Comparison of ENCODE assay signal across 18 cellular contexts in the genomic region with DNA sequence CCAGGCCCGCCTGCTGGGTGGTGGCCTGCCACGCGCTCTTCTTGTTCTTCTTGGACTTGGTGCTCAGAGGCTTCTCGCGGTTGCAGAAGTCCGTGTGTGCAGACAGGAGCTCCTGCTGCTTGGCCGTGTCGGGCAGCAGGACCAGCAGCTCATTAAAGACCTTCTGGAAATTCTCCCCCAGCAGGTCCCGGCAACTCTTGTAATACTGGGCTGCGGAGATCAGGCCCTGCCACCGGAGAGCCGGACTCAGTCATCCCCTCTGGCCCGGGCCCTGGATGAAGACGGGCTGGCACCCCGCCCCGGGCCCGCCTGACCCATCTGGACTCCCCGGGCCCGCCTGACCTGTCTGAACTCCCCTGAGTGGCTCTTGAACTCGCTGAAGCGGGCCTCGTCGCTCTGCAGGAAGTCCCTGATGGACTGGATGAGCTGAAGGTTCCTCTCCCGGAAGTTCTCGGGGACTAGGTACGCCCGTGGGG. TPM values are rescaled to one million over a fixed set of nuclear protein-coding genes. Genes with fewer than 3 reads are reported as not detected.
"Had no signal": no experiment of that assay in that cellular context is flagged by ENCODE, and none has a peak within 500 bp of the region (broad histone marks: within the 10 kb centered on the region; RNA-seq: fewer than 3 reads in every experiment).

No MANE protein-coding gene starts in this region.

- H3K36me3 Mint-ChIP-seq: natural killer cell treated with Interleukin-12 subunit alpha and Interleukin-12 subunit beta and Interleukin-15 and Interleukin-18, amount 100 ng/mL, for 72 hours had no signal

- H3K4me3 ChIP-seq: right atrium auricular region, skin epidermis had no signal

- H3K9me3 ChIP-seq: right atrium auricular region had no signal

- ATAC-seq: activated CD8-positive, alpha-beta T cell treated with anti-CD3 and anti-CD28 coated beads for 36 hours; activated T-cell treated with anti-CD3 and anti-CD28 coated beads, Interleukin-2, amount 50 U/mL, for 72 hours; left ventricle myocardium superior; natural killer cell treated with Interleukin-12 subunit alpha and Interleukin-12 subunit beta and Interleukin-15 and Interleukin-18, amount 100 ng/mL, for 72 hours; T-helper 17 cell had no signal

- H3K27me3 Mint-ChIP-seq: activated CD8-positive, alpha-beta T cell treated with anti-CD3 and anti-CD28 coated beads for 36 hours; activated naive CD8-positive, alpha-beta T cell treated with anti-CD3 and anti-CD28 coated beads, Interleukin-2, amount 10 ng/mL, durations not matched to agents 7 days and 5 days; natural killer cell treated with Interleukin-12 subunit alpha and Interleukin-12 subunit beta and Interleukin-15 and Interleukin-18, amount 100 ng/mL, for 72 hours; T-helper 17 cell had no signal

- H3K9me3 Mint-ChIP-seq: activated CD8-positive, alpha-beta T cell treated with anti-CD3 and anti-CD28 coated beads for 36 hours; activated naive CD8-positive, alpha-beta T cell treated with anti-CD3 and anti-CD28 coated beads, Interleukin-2, amount 10 ng/mL, durations not matched to agents 7 days and 5 days; activated T-cell treated with anti-CD3 and anti-CD28 coated beads, Interleukin-2, amount 50 U/mL, for 72 hours; dendritic cell treated with granulocyte-macrophage colony-stimulating factor and Interleukin-4, amounts not matched to agents 40 ng/mL and 50 ng/mL, for 4 days; natural killer cell treated with Interleukin-12 subunit alpha and Interleukin-12 subunit beta and Interleukin-15 and Interleukin-18, amount 100 ng/mL, for 72 hours had no signal

- H3K27me3 ChIP-seq: right atrium auricular region had no signal

- H3K27ac ChIP-seq: right atrium auricular region had no signal

- H3K27ac Mint-ChIP-seq: activated CD8-positive, alpha-beta T cell treated with anti-CD3 and anti-CD28 coated beads for 36 hours; activated naive CD8-positive, alpha-beta T cell treated with anti-CD3 and anti-CD28 coated beads, Interleukin-2, amount 10 ng/mL, durations not matched to agents 7 days and 5 days; activated T-cell treated with anti-CD3 and anti-CD28 coated beads, Interleukin-2, amount 50 U/mL, for 72 hours; dendritic cell treated with granulocyte-macrophage colony-stimulating factor and Interleukin-4, amounts not matched to agents 40 ng/mL and 50 ng/mL, for 4 days; natural killer cell treated with Interleukin-12 subunit alpha and Interleukin-12 subunit beta and Interleukin-15 and Interleukin-18, amount 100 ng/mL, for 72 hours; T-helper 17 cell had no signal

- H3K4me3 Mint-ChIP-seq: activated CD8-positive, alpha-beta T cell treated with anti-CD3 and anti-CD28 coated beads for 36 hours; activated naive CD8-positive, alpha-beta T cell treated with anti-CD3 and anti-CD28 coated beads, Interleukin-2, amount 10 ng/mL, durations not matched to agents 7 days and 5 days; activated T-cell treated with anti-CD3 and anti-CD28 coated beads, Interleukin-2, amount 50 U/mL, for 72 hours; dendritic cell treated with granulocyte-macrophage colony-stimulating factor and Interleukin-4, amounts not matched to agents 40 ng/mL and 50 ng/mL, for 4 days; natural killer cell treated with Interleukin-12 subunit alpha and Interleukin-12 subunit beta and Interleukin-15 and Interleukin-18, amount 100 ng/mL, for 72 hours; T-helper 17 cell had no signal

- DNase-seq: activated CD4-positive, alpha-beta T cell treated with anti-CD3 and anti-CD28 coated beads for 4 hours; activated CD8-positive, alpha-beta T cell treated with anti-CD3 and anti-CD28 coated beads for 36 hours; activated naive CD8-positive, alpha-beta T cell treated with anti-CD3 and anti-CD28 coated beads, Interleukin-2, amount 10 ng/mL, durations not matched to agents 7 days and 5 days; activated T-cell treated with anti-CD3 and anti-CD28 coated beads, Interleukin-2, amount 50 U/mL, for 72 hours; aorta; left ventricle myocardium superior; mesendoderm; nucleus accumbens; stimulated activated CD4-positive, alpha-beta T cell treated with anti-CD3 and anti-CD28 coated beads, Interleukin-15, amount 100 ng/mL, for 24 hours; stimulated activated CD4-positive, alpha-beta T cell treated with anti-CD3 and anti-CD28 coated beads, Interleukin-4, amount 100 ng/mL, for 1 hour; stimulated activated naive CD4-positive, alpha-beta T cell treated with Interleukin-2 at 50 U/mL for 16 hours; T-helper 17 cell; trophoblast cell had no signal

RNA-seq across cellular contexts. Expression of gene NOXO1, which starts 17.1 kb away (rescaled TPM):
- total RNA-seq: aorta; left ventricle myocardium superior; natural killer cell treated with Interleukin-12 subunit alpha and Interleukin-12 subunit beta and Interleukin-15 and Interleukin-18, amount 100 ng/mL, for 72 hours had no signal

RNA-seq across cellular contexts. Expression of gene NPW, which starts 21.2 kb away (rescaled TPM):
- total RNA-seq: kidney epithelial cell, left ventricle myocardium superior, right atrium auricular region had no signal
